Comparison of ENCODE assay signal across 1 cellular context in the genomic region with DNA sequence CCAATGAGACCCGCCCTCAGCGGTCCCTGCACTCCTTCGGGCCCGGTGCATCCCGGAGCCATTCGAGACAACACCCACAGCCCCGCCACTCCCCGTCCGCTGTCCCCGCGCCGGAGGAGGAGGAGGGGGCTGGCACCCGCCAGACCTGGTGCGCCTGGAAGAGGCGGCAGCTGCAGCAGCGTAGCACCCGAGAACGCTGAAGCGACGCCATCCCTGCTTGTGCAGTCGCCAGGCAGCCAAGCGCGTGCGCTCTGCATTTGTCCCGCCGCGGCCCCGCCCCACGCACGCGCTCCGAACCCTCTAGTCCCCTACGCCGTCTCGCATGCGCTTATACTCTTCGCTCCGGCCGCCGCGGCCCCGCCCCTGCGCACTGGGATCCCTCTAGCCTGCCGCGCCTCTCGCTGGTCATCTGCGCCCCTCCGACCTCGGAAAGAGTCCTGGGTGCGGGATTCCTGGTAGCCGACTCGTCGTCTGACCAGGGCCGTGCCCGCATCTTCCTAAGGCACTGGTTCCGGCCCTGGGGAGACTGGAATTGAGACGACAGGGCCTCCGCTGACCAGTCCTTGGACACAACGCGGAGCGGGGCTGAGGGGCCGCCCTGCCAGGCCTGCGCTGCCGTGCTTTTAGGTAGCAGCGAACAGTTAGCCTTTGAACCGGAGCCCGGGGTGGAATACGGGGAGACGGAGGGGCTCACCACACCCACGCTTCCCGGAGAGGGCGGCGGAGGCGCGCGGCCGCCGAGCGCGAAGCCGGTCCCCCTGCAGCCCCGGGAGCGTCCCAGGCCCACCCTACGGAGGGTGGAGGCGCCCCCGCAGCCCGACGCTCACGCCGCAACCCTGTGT.
A peak's percentile ranks its signal among the peaks of the same experiment; 100 is the strongest.
TF ChIP-seq lines count a peak whose summit lies in the region.

A gene with protein sequence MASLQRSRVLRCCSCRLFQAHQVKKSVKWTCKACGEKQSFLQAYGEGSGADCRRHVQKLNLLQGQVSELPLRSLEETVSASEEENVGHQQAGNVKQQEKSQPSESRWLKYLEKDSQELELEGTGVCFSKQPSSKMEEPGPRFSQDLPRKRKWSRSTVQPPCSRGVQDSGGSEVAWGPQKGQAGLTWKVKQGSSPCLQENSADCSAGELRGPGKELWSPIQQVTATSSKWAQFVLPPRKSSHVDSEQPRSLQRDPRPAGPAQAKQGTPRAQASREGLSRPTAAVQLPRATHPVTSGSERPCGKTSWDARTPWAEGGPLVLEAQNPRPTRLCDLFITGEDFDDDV (minus strand): TSS at position 232 of the 842 bp plus-strand sequence. CDS start 21 bp downstream, at position 211.

TF ChIP-seq in HepG2, 621 proteins besides CTCF, POLR2A, EP300 and RAD21 (continued from another document and continues in another):
- TF ChIP-seq, protein P1, sequence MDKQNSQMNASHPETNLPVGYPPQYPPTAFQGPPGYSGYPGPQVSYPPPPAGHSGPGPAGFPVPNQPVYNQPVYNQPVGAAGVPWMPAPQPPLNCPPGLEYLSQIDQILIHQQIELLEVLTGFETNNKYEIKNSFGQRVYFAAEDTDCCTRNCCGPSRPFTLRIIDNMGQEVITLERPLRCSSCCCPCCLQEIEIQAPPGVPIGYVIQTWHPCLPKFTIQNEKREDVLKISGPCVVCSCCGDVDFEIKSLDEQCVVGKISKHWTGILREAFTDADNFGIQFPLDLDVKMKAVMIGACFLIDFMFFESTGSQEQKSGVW (CRISPR knock-in tag; IDR thresholded peaks at IDR 0.05; ENCODE audit: borderline replicate concordance), result no peak; the same call in 1 of the 2 replicates
- TF ChIP-seq, protein P2, sequence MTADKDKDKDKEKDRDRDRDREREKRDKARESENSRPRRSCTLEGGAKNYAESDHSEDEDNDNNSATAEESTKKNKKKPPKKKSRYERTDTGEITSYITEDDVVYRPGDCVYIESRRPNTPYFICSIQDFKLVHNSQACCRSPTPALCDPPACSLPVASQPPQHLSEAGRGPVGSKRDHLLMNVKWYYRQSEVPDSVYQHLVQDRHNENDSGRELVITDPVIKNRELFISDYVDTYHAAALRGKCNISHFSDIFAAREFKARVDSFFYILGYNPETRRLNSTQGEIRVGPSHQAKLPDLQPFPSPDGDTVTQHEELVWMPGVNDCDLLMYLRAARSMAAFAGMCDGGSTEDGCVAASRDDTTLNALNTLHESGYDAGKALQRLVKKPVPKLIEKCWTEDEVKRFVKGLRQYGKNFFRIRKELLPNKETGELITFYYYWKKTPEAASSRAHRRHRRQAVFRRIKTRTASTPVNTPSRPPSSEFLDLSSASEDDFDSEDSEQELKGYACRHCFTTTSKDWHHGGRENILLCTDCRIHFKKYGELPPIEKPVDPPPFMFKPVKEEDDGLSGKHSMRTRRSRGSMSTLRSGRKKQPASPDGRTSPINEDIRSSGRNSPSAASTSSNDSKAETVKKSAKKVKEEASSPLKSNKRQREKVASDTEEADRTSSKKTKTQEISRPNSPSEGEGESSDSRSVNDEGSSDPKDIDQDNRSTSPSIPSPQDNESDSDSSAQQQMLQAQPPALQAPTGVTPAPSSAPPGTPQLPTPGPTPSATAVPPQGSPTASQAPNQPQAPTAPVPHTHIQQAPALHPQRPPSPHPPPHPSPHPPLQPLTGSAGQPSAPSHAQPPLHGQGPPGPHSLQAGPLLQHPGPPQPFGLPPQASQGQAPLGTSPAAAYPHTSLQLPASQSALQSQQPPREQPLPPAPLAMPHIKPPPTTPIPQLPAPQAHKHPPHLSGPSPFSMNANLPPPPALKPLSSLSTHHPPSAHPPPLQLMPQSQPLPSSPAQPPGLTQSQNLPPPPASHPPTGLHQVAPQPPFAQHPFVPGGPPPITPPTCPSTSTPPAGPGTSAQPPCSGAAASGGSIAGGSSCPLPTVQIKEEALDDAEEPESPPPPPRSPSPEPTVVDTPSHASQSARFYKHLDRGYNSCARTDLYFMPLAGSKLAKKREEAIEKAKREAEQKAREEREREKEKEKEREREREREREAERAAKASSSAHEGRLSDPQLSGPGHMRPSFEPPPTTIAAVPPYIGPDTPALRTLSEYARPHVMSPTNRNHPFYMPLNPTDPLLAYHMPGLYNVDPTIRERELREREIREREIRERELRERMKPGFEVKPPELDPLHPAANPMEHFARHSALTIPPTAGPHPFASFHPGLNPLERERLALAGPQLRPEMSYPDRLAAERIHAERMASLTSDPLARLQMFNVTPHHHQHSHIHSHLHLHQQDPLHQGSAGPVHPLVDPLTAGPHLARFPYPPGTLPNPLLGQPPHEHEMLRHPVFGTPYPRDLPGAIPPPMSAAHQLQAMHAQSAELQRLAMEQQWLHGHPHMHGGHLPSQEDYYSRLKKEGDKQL (CRISPR knock-in tag; IDR thresholded peaks at IDR 0.05; ENCODE audit: low read depth), result 0 out of 2 replicates have a peak, but pooled peaks have one; percentile 22
- TF ChIP-seq KDM3A (CRISPR knock-in tag; IDR thresholded peaks at IDR 0.05; ENCODE audit: low read depth) (peak; percentile 93), ATF1 (CRISPR knock-in tag; IDR thresholded peaks at IDR 0.05) (no peak), DNMT1 (CRISPR knock-in tag; IDR thresholded peaks at IDR 0.05) (no peak), GABPB1 (CRISPR knock-in tag; IDR thresholded peaks at IDR 0.05) (peak; percentile 95), HMG20A (CRISPR knock-in tag; IDR thresholded peaks at IDR 0.05; ENCODE audit: borderline replicate concordance) (no peak), FOSL2 (CRISPR knock-in tag; IDR thresholded peaks at IDR 0.05) (0 out of 2 replicates have a peak, but pooled peaks have one; percentile 16), ZNF510 (CRISPR knock-in tag; IDR thresholded peaks at IDR 0.05; ENCODE audit: low read depth) (peak; percentile 24; the same call in 1 of the 2 replicates), ZNF335 (CRISPR knock-in tag; IDR thresholded peaks at IDR 0.05) (0 out of 2 replicates have a peak, but pooled peaks have one; percentile 42), HOXD1 (CRISPR knock-in tag; IDR thresholded peaks at IDR 0.05) (no peak), MBNL3 (CRISPR knock-in tag; conservative IDR thresholded peaks at IDR 0.05) (no peak), RFX3 (CRISPR knock-in tag; IDR thresholded peaks at IDR 0.05) (no peak; the same call in 1 of the 2 replicates), SYNCRIP (IDR thresholded peaks at IDR 0.05; ENCODE audit: insufficient read depth, low read depth, low read length) (no peak), POLR2AphosphoS2 (IDR thresholded peaks at IDR 0.05; ENCODE audit: low read depth, low read length) (no peak), ATM (IDR thresholded peaks at IDR 0.05; ENCODE audit: borderline replicate concordance) (no peak), ZNF180 (CRISPR knock-in tag; IDR thresholded peaks at IDR 0.05; ENCODE audit: borderline replicate concordance, low read depth) (no peak), RARG (CRISPR knock-in tag; IDR thresholded peaks at IDR 0.05; ENCODE audit: low read depth) (no peak; the same call in 1 of the 2 replicates), PRPF4 (IDR thresholded peaks at IDR 0.05; ENCODE audit: low read depth, low read length, poor library complexity, severe bottlenecking) (no peak), GLI4 (CRISPR knock-in tag; IDR thresholded peaks at IDR 0.05; ENCODE audit: borderline replicate concordance) (peak; percentile 88; the same call in 1 of the 2 replicates), NR1H2 (CRISPR knock-in tag; IDR thresholded peaks at IDR 0.05; ENCODE audit: borderline replicate concordance, low read depth) (peak; percentile 35; the same call in 1 of the 2 replicates), RXRA (CRISPR knock-in tag; IDR thresholded peaks at IDR 0.05) (no peak; the same call in 1 of the 2 replicates), KDM1A (CRISPR knock-in tag; IDR thresholded peaks at IDR 0.05) (no peak), TCF7 (IDR thresholded peaks at IDR 0.05; ENCODE audit: low read depth) (no peak), ZNF816 (CRISPR knock-in tag; IDR thresholded peaks at IDR 0.05; ENCODE audit: borderline replicate concordance) (no peak; the same call in 1 of the 2 replicates), FOXK2 (IDR thresholded peaks at IDR 0.05) (no peak), MATR3 (CRISPR knock-in tag; IDR thresholded peaks at IDR 0.05) (no peak), KDM2A (CRISPR knock-in tag; IDR thresholded peaks at IDR 0.05; ENCODE audit: borderline replicate concordance, low read depth) (peak; percentile 99), HDAC6 (IDR thresholded peaks at IDR 0.05; ENCODE audit: low read depth, low read length) (no peak), ZNF292 (CRISPR knock-in tag; IDR thresholded peaks at IDR 0.05; ENCODE audit: borderline replicate concordance, low read depth) (peak; percentile 89), SMARCE1 (IDR thresholded peaks at IDR 0.05; ENCODE audit: borderline replicate concordance) (no peak), ZNF839 (CRISPR knock-in tag; IDR thresholded peaks at IDR 0.05; ENCODE audit: borderline replicate concordance) (peak; percentile 77), GABPA (IDR thresholded peaks at IDR 0.05; ENCODE audit: low read depth, low read length) (no peak), GABPA (CRISPR knock-in tag; IDR thresholded peaks at IDR 0.05; ENCODE audit: low read depth) (peak; percentile 69), ZNF549 (CRISPR knock-in tag; IDR thresholded peaks at IDR 0.05) (0 out of 2 replicates have a peak, but pooled peaks have one; percentile 61), GFI1 (CRISPR knock-in tag; IDR thresholded peaks at IDR 0.05; ENCODE audit: borderline replicate concordance) (peak; percentile 49; the same call in 1 of the 2 replicates), SRSF1 (optimal IDR thresholded peaks at IDR 0.05; ENCODE audit: low read depth, low read length) (peak; percentile 91)
- TF ChIP-seq, protein P3, sequence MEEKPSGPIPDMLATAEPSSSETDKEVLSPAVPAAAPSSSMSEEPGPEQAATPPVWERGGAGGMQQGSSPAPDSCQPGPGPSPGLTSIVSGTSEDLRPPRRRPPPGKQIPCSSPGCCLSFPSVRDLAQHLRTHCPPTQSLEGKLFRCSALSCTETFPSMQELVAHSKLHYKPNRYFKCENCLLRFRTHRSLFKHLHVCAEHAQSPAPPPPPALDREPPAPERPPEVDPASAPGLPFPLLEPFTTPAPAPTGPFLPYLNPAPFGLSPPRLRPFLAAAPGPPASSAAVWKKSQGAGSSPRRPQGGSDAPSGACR (CRISPR knock-in tag; IDR thresholded peaks at IDR 0.05), result peak; percentile 94
- TF ChIP-seq, protein P4, sequence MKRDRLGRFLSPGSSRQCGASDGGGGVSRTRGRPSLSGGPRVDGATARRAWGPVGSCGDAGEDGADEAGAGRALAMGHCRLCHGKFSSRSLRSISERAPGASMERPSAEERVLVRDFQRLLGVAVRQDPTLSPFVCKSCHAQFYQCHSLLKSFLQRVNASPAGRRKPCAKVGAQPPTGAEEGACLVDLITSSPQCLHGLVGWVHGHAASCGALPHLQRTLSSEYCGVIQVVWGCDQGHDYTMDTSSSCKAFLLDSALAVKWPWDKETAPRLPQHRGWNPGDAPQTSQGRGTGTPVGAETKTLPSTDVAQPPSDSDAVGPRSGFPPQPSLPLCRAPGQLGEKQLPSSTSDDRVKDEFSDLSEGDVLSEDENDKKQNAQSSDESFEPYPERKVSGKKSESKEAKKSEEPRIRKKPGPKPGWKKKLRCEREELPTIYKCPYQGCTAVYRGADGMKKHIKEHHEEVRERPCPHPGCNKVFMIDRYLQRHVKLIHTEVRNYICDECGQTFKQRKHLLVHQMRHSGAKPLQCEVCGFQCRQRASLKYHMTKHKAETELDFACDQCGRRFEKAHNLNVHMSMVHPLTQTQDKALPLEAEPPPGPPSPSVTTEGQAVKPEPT (CRISPR knock-in tag; IDR thresholded peaks at IDR 0.05; ENCODE audit: low read depth), result peak; percentile 73
- TF ChIP-seq, protein P5, sequence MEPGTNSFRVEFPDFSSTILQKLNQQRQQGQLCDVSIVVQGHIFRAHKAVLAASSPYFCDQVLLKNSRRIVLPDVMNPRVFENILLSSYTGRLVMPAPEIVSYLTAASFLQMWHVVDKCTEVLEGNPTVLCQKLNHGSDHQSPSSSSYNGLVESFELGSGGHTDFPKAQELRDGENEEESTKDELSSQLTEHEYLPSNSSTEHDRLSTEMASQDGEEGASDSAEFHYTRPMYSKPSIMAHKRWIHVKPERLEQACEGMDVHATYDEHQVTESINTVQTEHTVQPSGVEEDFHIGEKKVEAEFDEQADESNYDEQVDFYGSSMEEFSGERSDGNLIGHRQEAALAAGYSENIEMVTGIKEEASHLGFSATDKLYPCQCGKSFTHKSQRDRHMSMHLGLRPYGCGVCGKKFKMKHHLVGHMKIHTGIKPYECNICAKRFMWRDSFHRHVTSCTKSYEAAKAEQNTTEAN (CRISPR knock-in tag; conservative IDR thresholded peaks at IDR 0.05), result peak; percentile 57; the same call in 1 of the 2 replicates
- TF ChIP-seq, protein P6, sequence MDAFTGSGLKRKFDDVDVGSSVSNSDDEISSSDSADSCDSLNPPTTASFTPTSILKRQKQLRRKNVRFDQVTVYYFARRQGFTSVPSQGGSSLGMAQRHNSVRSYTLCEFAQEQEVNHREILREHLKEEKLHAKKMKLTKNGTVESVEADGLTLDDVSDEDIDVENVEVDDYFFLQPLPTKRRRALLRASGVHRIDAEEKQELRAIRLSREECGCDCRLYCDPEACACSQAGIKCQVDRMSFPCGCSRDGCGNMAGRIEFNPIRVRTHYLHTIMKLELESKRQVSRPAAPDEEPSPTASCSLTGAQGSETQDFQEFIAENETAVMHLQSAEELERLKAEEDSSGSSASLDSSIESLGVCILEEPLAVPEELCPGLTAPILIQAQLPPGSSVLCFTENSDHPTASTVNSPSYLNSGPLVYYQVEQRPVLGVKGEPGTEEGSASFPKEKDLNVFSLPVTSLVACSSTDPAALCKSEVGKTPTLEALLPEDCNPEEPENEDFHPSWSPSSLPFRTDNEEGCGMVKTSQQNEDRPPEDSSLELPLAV (CRISPR knock-in tag; conservative IDR thresholded peaks at IDR 0.05; ENCODE audit: low read depth), result no peak
- TF ChIP-seq, protein P7, sequence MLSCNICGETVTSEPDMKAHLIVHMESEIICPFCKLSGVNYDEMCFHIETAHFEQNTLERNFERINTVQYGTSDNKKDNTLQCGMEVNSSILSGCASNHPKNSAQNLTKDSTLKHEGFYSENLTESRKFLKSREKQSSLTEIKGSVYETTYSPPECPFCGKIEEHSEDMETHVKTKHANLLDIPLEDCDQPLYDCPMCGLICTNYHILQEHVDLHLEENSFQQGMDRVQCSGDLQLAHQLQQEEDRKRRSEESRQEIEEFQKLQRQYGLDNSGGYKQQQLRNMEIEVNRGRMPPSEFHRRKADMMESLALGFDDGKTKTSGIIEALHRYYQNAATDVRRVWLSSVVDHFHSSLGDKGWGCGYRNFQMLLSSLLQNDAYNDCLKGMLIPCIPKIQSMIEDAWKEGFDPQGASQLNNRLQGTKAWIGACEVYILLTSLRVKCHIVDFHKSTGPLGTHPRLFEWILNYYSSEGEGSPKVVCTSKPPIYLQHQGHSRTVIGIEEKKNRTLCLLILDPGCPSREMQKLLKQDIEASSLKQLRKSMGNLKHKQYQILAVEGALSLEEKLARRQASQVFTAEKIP (CRISPR knock-in tag; IDR thresholded peaks at IDR 0.05; ENCODE audit: borderline replicate concordance), result no peak
- TF ChIP-seq, protein P8, sequence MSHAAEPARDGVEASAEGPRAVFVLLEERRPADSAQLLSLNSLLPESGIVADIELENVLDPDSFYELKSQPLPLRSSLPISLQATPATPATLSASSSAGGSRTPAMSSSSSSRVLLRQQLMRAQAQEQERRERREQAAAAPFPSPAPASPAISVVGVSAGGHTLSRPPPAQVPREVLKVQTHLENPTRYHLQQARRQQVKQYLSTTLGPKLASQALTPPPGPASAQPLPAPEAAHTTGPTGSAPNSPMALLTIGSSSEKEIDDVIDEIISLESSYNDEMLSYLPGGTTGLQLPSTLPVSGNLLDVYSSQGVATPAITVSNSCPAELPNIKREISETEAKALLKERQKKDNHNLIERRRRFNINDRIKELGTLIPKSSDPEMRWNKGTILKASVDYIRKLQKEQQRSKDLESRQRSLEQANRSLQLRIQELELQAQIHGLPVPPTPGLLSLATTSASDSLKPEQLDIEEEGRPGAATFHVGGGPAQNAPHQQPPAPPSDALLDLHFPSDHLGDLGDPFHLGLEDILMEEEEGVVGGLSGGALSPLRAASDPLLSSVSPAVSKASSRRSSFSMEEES (CRISPR knock-in tag; IDR thresholded peaks at IDR 0.05), result peak; percentile 87
